Comparison of ENCODE assay signal across 8 cellular contexts in genomic region chr12:108129017-108129812, GRCh38. TPM values are rescaled to one million over a fixed set of nuclear protein-coding genes. Genes with fewer than 3 reads are reported as not detected.
DNase-seq lines count a peak whose midpoint lies in the region; ATAC-seq, FAIRE-seq and TF ChIP-seq lines count a peak whose summit lies in the region.

TSS of gene WSCD2 (plus strand) at chr12:108129288. CDS start at chr12:108195833, 66,545 bp downstream.

- H3K4me3 Mint-ChIP-seq in activated naive CD8-positive, alpha-beta T cell treated with anti-CD3 and anti-CD28 coated beads, Interleukin-2, amount 10 ng/mL, durations not matched to agents 7 days and 5 days, result peak within 1 kb of the TSS; percentile 28

- H3K9me3 Mint-ChIP-seq in activated naive CD8-positive, alpha-beta T cell treated with anti-CD3 and anti-CD28 coated beads, Interleukin-2, amount 10 ng/mL, durations not matched to agents 7 days and 5 days, result no peaks in the 10 kb centered on the region

- peaks cover 1% of the 10 kb centered on the region for H3K4me1 Mint-ChIP-seq in activated naive CD8-positive, alpha-beta T cell treated with anti-CD3 and anti-CD28 coated beads, Interleukin-2, amount 10 ng/mL, durations not matched to agents 7 days and 5 days

- POLR2A ChIA-PET in activated naive CD8-positive, alpha-beta T cell treated with anti-CD3 and anti-CD28 coated beads, Interleukin-2, amount 10 ng/mL, durations not matched to agents 7 days and 5 days (lab: Charles Lee), result no interaction called here

- no peaks in the 10 kb centered on the region for H3K4me1 ChIP-seq in right cardiac atrium (ENCODE audit: control insufficient read depth, insufficient read depth, low read length)
- H3K4me1 ChIP-seq in pancreas, result peaks cover 0 to 4% (median 0%) of the 10 kb centered on the region in 3 donors

- H3K36me3 Mint-ChIP-seq in activated naive CD8-positive, alpha-beta T cell treated with anti-CD3 and anti-CD28 coated beads, Interleukin-2, amount 10 ng/mL, durations not matched to agents 7 days and 5 days, result no peaks in the 10 kb centered on the region

- peak; percentile 67 for DNase-seq in DMS114 treated with DMSO at 0.1 percent for 48 hours (lab: John Stamatoyannopoulos, UW; ENCODE audit: unreplicated experiment)
- peak; percentile 33 for DNase-seq in NCI-H1694 treated with DMSO at 0.1 percent for 48 hours (lab: John Stamatoyannopoulos, UW)
- peak; percentile 34 for DNase-seq in activated naive CD8-positive, alpha-beta T cell treated with anti-CD3 and anti-CD28 coated beads, Interleukin-2, amount 10 ng/mL, durations not matched to agents 7 days and 5 days
- peak; percentile 30 to 79 (median 62) for DNase-seq in right cardiac atrium
- DNase-seq in pancreas, result peak in 4 of 6 donors; percentile 5 to 72 (median 40)
- no peak for DNase-seq in HK-2 (ENCODE audit: unreplicated experiment)
- no peak for DNase-seq in omental fat pad (ENCODE audit: low spot score)

- no peak within 1 kb of the TSS for H3K27ac Mint-ChIP-seq in activated naive CD8-positive, alpha-beta T cell treated with anti-CD3 and anti-CD28 coated beads, Interleukin-2, amount 10 ng/mL, durations not matched to agents 7 days and 5 days

- ATAC-seq in activated naive CD8-positive, alpha-beta T cell treated with anti-CD3 and anti-CD28 coated beads, Interleukin-2, amount 10 ng/mL, durations not matched to agents 7 days and 5 days (ENCODE audit: low read depth), result peak; percentile 45
- peak; percentile 59 to 60 for ATAC-seq in right cardiac atrium
- ATAC-seq in pancreas, result peak in 3 of 4 donors; percentile 72 to 85 (median 79)
- ATAC-seq in GM19328 (IDR thresholded peaks at IDR 0.05; ENCODE audit: unreplicated experiment), result no peak
- no peak for ATAC-seq in omental fat pad (ENCODE audit: low FRiP score)

- H3K36me3 ChIP-seq in pancreas, result no peaks in the 10 kb centered on the region

- H3K9me3 ChIP-seq in right cardiac atrium (ENCODE audit: control insufficient read depth, low read length) (no peaks in the 10 kb centered on the region), pancreas (no peaks in the 10 kb centered on the region)

- WGBS in right cardiac atrium, result 3% methylated on average over 70 of the region's 74 CpGs
- WGBS in pancreas, 2 donors, result 3 to 6% methylated on average over 42 to 74 of the region's 74 CpGs

- TF ChIP-seq CTCF in pancreas (IDR thresholded peaks at IDR 0.05), result no peak
- no peak for TF ChIP-seq CTCF in omental fat pad (IDR thresholded peaks at IDR 0.05)

- no peak within 1 kb of the TSS for H3K27ac ChIP-seq in right cardiac atrium (ENCODE audit: low read length)
- H3K27ac ChIP-seq in pancreas, result no peak within 1 kb of the TSS

- H3K27me3 Mint-ChIP-seq in activated naive CD8-positive, alpha-beta T cell treated with anti-CD3 and anti-CD28 coated beads, Interleukin-2, amount 10 ng/mL, durations not matched to agents 7 days and 5 days, result peaks cover 53% of the 10 kb centered on the region

- intact Hi-C loops in right cardiac atrium (cut with DNase I) (no loop called here), pancreas (cut with DNase I) (no loop called here)

- no peak for FAIRE-seq in pancreas (lab: Jason Lieb, UNC)

- no peaks in the 10 kb centered on the region for H3K27me3 ChIP-seq in right cardiac atrium (ENCODE audit: control insufficient read depth, insufficient read depth)
- peaks cover 0 to 28% (median 10%) of the 10 kb centered on the region in 4 donors for H3K27me3 ChIP-seq in pancreas

- H3K4me3 ChIP-seq in right cardiac atrium (ENCODE audit: low read length), result peak within 1 kb of the TSS; percentile 41
- H3K4me3 ChIP-seq in pancreas, result peak within 1 kb of the TSS in 3 of 4 donors; percentile 7 to 37 (median 20)

RNA-seq across cellular contexts. Expression of gene WSCD2, which starts in this region (rescaled TPM):
- total RNA-seq in activated naive CD8-positive, alpha-beta T cell treated with anti-CD3 and anti-CD28 coated beads, Interleukin-2, amount 10 ng/mL, durations not matched to agents 7 days and 5 days, result not detected
- total RNA-seq in right cardiac atrium (1 to 10 TPM in 2 of 4 donors, under 1 TPM in 2; 0.39 to 5.4 (median 0.77) TPM), pancreas (1 to 10 TPM in 3 of 6 donors, under 1 TPM in 2, not detected in 1; 0.14 to 2.6 (median 1.1) TPM), omental fat pad (1 to 10 TPM in 1 of 4 donors, under 1 TPM in 2, not detected in 1; 0.46 to 1.3 (median 0.50) TPM)
- polyA plus RNA-seq in right cardiac atrium (0.48 TPM), pancreas (1 to 10 TPM in 1 of 2 donors, under 1 TPM in 1; 0.72 to 5.8 TPM)

Comparison
In these comparisons a context has a peak if more than half of its experiments do, and no peak if none do; other contexts are left out.
1. Peak in DNase-seq and ATAC-seq in activated naive CD8-positive, alpha-beta T cell treated with anti-CD3 and anti-CD28 coated beads, Interleukin-2, amount 10 ng/mL, durations not matched to agents 7 days and 5 days; RNA of the gene not detected or under 1 TPM.
2. DNase-seq: peak in DMS114 treated with DMSO at 0.1 percent for 48 hours (single experiment), NCI-H1694 treated with DMSO at 0.1 percent for 48 hours (single experiment), right cardiac atrium (3 of 3) and pancreas (4 of 6); none in HK-2 (single experiment) and omental fat pad (single experiment).
3. ATAC-seq: peak in right cardiac atrium (2 of 2) and pancreas (3 of 4); none in GM19328 (single experiment) and omental fat pad (single experiment).